In genomic region chrX:49172280-49172780, GRCh38 we compare ENCODE assay signal across 8 cellular contexts. TPM values are rescaled to one million over a fixed set of nuclear protein-coding genes. Genes with fewer than 3 reads are reported as not detected.
DNase-seq lines count a peak whose midpoint lies in the region; ATAC-seq and TF ChIP-seq lines count a peak whose summit lies in the region.

No MANE protein-coding gene starts in this region.

- H3K9me3 ChIP-seq in endodermal cell (ENCODE audit: control insufficient read depth, low read length) (no peaks in the 10 kb centered on the region), suprapubic skin (no peaks in the 10 kb centered on the region)

- no peak for TF ChIP-seq EP300 in suprapubic skin (IDR thresholded peaks at IDR 0.05)

- no peaks in the 10 kb centered on the region for H3K27me3 Mint-ChIP-seq in activated CD8-positive, alpha-beta T cell treated with anti-CD3 and anti-CD28 coated beads, Interleukin-2, amount 10 ng/mL, durations not matched to agents 7 days and 5 days (ENCODE audit: low read depth)
- peaks cover 51% of the 10 kb centered on the region for H3K27me3 Mint-ChIP-seq in endodermal cell (ENCODE audit: insufficient read depth)

- peak overlapping the region; percentile 90 for H3K27ac Mint-ChIP-seq in activated CD8-positive, alpha-beta T cell treated with anti-CD3 and anti-CD28 coated beads, Interleukin-2, amount 10 ng/mL, durations not matched to agents 7 days and 5 days
- no peak overlapping the region for H3K27ac Mint-ChIP-seq in endodermal cell

- 23 to 40% methylated on average over 9 to 37 of the region's 37 CpGs for WGBS in endodermal cell (ENCODE audit: insufficient coverage in 1 of 2, insufficient read length in 1 of 2), 2 experiments
- 49% methylated on average over 19 of the region's 37 CpGs for WGBS in suprapubic skin

- peak overlapping the region; percentile 40 for H3K4me3 ChIP-seq in endodermal cell (ENCODE audit: low read length)
- H3K4me3 ChIP-seq in suprapubic skin, result peak overlapping the region; percentile 64

- peaks cover 47% of the 10 kb centered on the region for H3K4me1 Mint-ChIP-seq in activated CD8-positive, alpha-beta T cell treated with anti-CD3 and anti-CD28 coated beads, Interleukin-2, amount 10 ng/mL, durations not matched to agents 7 days and 5 days (ENCODE audit: low read depth)
- H3K4me1 Mint-ChIP-seq in endodermal cell, result no peaks in the 10 kb centered on the region

- no peak overlapping the region for H3K9ac ChIP-seq in endodermal cell (ENCODE audit: extremely low read depth, low read length, poor library complexity, severe bottlenecking)

- H3K4me1 ChIP-seq in endodermal cell (ENCODE audit: control insufficient read depth, insufficient read depth, low read length) (no peaks in the 10 kb centered on the region), suprapubic skin (peaks cover 41% of the 10 kb centered on the region)

- POLR2A ChIA-PET in activated CD8-positive, alpha-beta T cell treated with anti-CD3 and anti-CD28 coated beads, Interleukin-2, amount 10 ng/mL, durations not matched to agents 7 days and 5 days (lab: Charles Lee), result interaction anchor here (0.6 to 1.4 kb wide), 4 partner anchors 16 to 371 kb away, joined by 3 to 4 read pairs (median 3); partner anchors contain the start of gene HDAC6

- peak overlapping the region; percentile 85 for H3K4me3 Mint-ChIP-seq in activated CD8-positive, alpha-beta T cell treated with anti-CD3 and anti-CD28 coated beads, Interleukin-2, amount 10 ng/mL, durations not matched to agents 7 days and 5 days
- H3K4me3 Mint-ChIP-seq in endodermal cell, result peak overlapping the region; percentile 51

- DNase-seq in NCI-H82 (lab: John Stamatoyannopoulos, UW), result peak; percentile 72
- DNase-seq in NCI-H82 treated with DMSO at 0.1 percent for 48 hours (lab: John Stamatoyannopoulos, UW; ENCODE audit: unreplicated experiment), result no peak
- peak; percentile 40 to 67 for DNase-seq in NCI-H446 (lab: John Stamatoyannopoulos, UW)
- peak; percentile 88 for DNase-seq in activated CD8-positive, alpha-beta T cell treated with anti-CD3 and anti-CD28 coated beads, Interleukin-2, amount 10 ng/mL, durations not matched to agents 7 days and 5 days
- DNase-seq in endodermal cell, result no peak
- DNase-seq in myocyte (ENCODE audit: low read depth), result peak; percentile 80
- DNase-seq in suprapubic skin (ENCODE audit: low spot score in 2 of 2), result peak; percentile 83 to 85

- no peaks in the 10 kb centered on the region for H3K9me3 Mint-ChIP-seq in activated CD8-positive, alpha-beta T cell treated with anti-CD3 and anti-CD28 coated beads, Interleukin-2, amount 10 ng/mL, durations not matched to agents 7 days and 5 days (ENCODE audit: insufficient read depth)
- peaks cover 72% of the 10 kb centered on the region for H3K9me3 Mint-ChIP-seq in endodermal cell

- H3K27ac ChIP-seq in endodermal cell (ENCODE audit: low read depth, low read length) (no peak overlapping the region), suprapubic skin (peak overlapping the region; percentile 93)

- H3K36me3 ChIP-seq in endodermal cell (ENCODE audit: control insufficient read depth, insufficient read depth, low read length) (no peaks in the 10 kb centered on the region), suprapubic skin (peaks cover 13% of the 10 kb centered on the region)

- CTCF ChIA-PET in activated CD8-positive, alpha-beta T cell treated with anti-CD3 and anti-CD28 coated beads, Interleukin-2, amount 10 ng/mL, durations not matched to agents 7 days and 5 days (lab: Charles Lee), result interaction anchor here (1.2 to 1.6 kb wide), 4 partner anchors 15 to 21 kb away, joined by 4 to 6 read pairs (median 4); no protein-coding TSS in a partner anchor

- TF ChIP-seq CTCF in endodermal cell (conservative IDR thresholded peaks at IDR 0.05) (no peak), suprapubic skin (IDR thresholded peaks at IDR 0.05) (no peak)

- H3K27me3 ChIP-seq in endodermal cell (ENCODE audit: control insufficient read depth, insufficient read depth, low read length, poor library complexity, severe bottlenecking), result peaks cover 45% of the 10 kb centered on the region
- H3K27me3 ChIP-seq in suprapubic skin, result no peaks in the 10 kb centered on the region

- TF ChIP-seq POLR2A in suprapubic skin (IDR thresholded peaks at IDR 0.05), result no peak

- peak; percentile 56 for ATAC-seq in HG03039 (IDR thresholded peaks at IDR 0.05; ENCODE audit: unreplicated experiment)
- ATAC-seq in activated CD8-positive, alpha-beta T cell treated with anti-CD3 and anti-CD28 coated beads, Interleukin-2, amount 10 ng/mL, durations not matched to agents 7 days and 5 days, result peak; percentile 86

- H3K36me3 Mint-ChIP-seq in activated CD8-positive, alpha-beta T cell treated with anti-CD3 and anti-CD28 coated beads, Interleukin-2, amount 10 ng/mL, durations not matched to agents 7 days and 5 days (ENCODE audit: low read depth), result peaks cover 38% of the 10 kb centered on the region
- H3K36me3 Mint-ChIP-seq in endodermal cell (ENCODE audit: low read depth), result peaks cover 20% of the 10 kb centered on the region

RNA-seq across cellular contexts. Expression of gene PLP2, which starts 0.6 kb away (rescaled TPM):
- 100 to 1,000 TPM; 203 to 214 TPM for total RNA-seq in activated CD8-positive, alpha-beta T cell treated with anti-CD3 and anti-CD28 coated beads, Interleukin-2, amount 10 ng/mL, durations not matched to agents 7 days and 5 days
- total RNA-seq in endodermal cell (1 to 10 TPM; 1.9 to 2.0 TPM), myocyte (48.7 and 68.3 TPM in 2 replicates), suprapubic skin (100 to 1,000 TPM; 159 to 250 (median 205) TPM)
- 3.4 TPM for polyA plus RNA-seq in endodermal cell (2013, experiment 1 of 2)
- 2.3 TPM for polyA plus RNA-seq in endodermal cell (2013, experiment 2 of 2)
- 94.6 TPM for polyA plus RNA-seq in myocyte (2012)

RNA-seq across cellular contexts. Expression of gene MAGIX, which starts 9.8 kb away (rescaled TPM):
- total RNA-seq in activated CD8-positive, alpha-beta T cell treated with anti-CD3 and anti-CD28 coated beads, Interleukin-2, amount 10 ng/mL, durations not matched to agents 7 days and 5 days, result 1 to 10 TPM in 1 of 2 experiments, under 1 TPM in 1; 0.97 to 1.5 TPM
- 1 to 10 TPM; 1.2 to 1.3 TPM for total RNA-seq in endodermal cell
- 0.46 TPM for polyA plus RNA-seq in endodermal cell (2013, experiment 1 of 2)
- polyA plus RNA-seq in endodermal cell (2013, experiment 2 of 2), result 0.70 TPM
- total RNA-seq in myocyte, result 4.8 and 6.6 TPM in 2 replicates
- polyA plus RNA-seq in myocyte (2012), result 2.9 TPM
- total RNA-seq in suprapubic skin, result 10 to 100 TPM in 2 of 4 donors, 1 to 10 TPM in 2; 4.9 to 14.9 (median 9.0) TPM

RNA-seq across cellular contexts. Expression of gene PRICKLE3, which starts 13.8 kb away (rescaled TPM):
- 10 to 100 TPM; 13.9 TPM for total RNA-seq in activated CD8-positive, alpha-beta T cell treated with anti-CD3 and anti-CD28 coated beads, Interleukin-2, amount 10 ng/mL, durations not matched to agents 7 days and 5 days
- total RNA-seq in endodermal cell, result 10 to 100 TPM; 10.7 to 12.0 TPM
- polyA plus RNA-seq in endodermal cell (2013, experiment 1 of 2), result 5.5 TPM
- 5.5 TPM for polyA plus RNA-seq in endodermal cell (2013, experiment 2 of 2)
- total RNA-seq in myocyte, result 6.6 TPM in 2 replicates
- polyA plus RNA-seq in myocyte (2012), result 8.8 TPM
- total RNA-seq in suprapubic skin, result 10 to 100 TPM; 20.8 to 47.9 (median 31.1) TPM

RNA-seq across cellular contexts. Expression of gene SYP, which starts 27.7 kb away (rescaled TPM):
- total RNA-seq in activated CD8-positive, alpha-beta T cell treated with anti-CD3 and anti-CD28 coated beads, Interleukin-2, amount 10 ng/mL, durations not matched to agents 7 days and 5 days, result 1 to 10 TPM; 1.1 to 2.6 TPM
- total RNA-seq in endodermal cell (under 1 TPM; 0.48 to 0.51 TPM), myocyte (1.8 TPM in 2 replicates), suprapubic skin (1 to 10 TPM in 2 of 4 donors, under 1 TPM in 1, not detected in 1; 0.30 to 1.6 (median 1.3) TPM)
- polyA plus RNA-seq in endodermal cell (2013, experiment 1 of 2), result 7.7 TPM
- 5.4 TPM for polyA plus RNA-seq in endodermal cell (2013, experiment 2 of 2)
- 2.4 TPM for polyA plus RNA-seq in myocyte (2012)

RNA-seq across cellular contexts. Expression of gene GPKOW, which starts 48.8 kb away (rescaled TPM):
- total RNA-seq in activated CD8-positive, alpha-beta T cell treated with anti-CD3 and anti-CD28 coated beads, Interleukin-2, amount 10 ng/mL, durations not matched to agents 7 days and 5 days, result 10 to 100 TPM; 26.1 to 26.2 TPM
- total RNA-seq in endodermal cell (10 to 100 TPM; 17.9 to 23.7 TPM), myocyte (23.9 and 26.7 TPM in 2 replicates), suprapubic skin (10 to 100 TPM; 27.7 to 31.7 (median 28.9) TPM)
- 25.1 TPM for polyA plus RNA-seq in endodermal cell (2013, experiment 1 of 2)
- polyA plus RNA-seq in endodermal cell (2013, experiment 2 of 2), result 23.2 TPM
- 28.1 TPM for polyA plus RNA-seq in myocyte (2012)

Comparison
In these comparisons a context has a peak if more than half of its experiments do, and no peak if none do; other contexts are left out.
1. DNase-seq: peak in NCI-H82 (single experiment), NCI-H446 (2 of 2), activated CD8-positive, alpha-beta T cell treated with anti-CD3 and anti-CD28 coated beads, Interleukin-2, amount 10 ng/mL, durations not matched to agents 7 days and 5 days (single experiment), myocyte (single experiment) and suprapubic skin (2 of 2); none in NCI-H82 treated with DMSO at 0.1 percent for 48 hours (single experiment) and endodermal cell (single experiment).
2. RNA of gene PLP2, which starts 0.6 kb away (total RNA-seq): 159 to 250 TPM in suprapubic skin, 203 to 214 TPM in activated CD8-positive, alpha-beta T cell treated with anti-CD3 and anti-CD28 coated beads, Interleukin-2, amount 10 ng/mL, durations not matched to agents 7 days and 5 days and 48.7 to 68.3 TPM in myocyte; 1.9 to 2.0 TPM in endodermal cell; every median in the first group is over 10 times any median in the second.